ENCODE assay signal across 16 cellular contexts in the genomic region with DNA sequence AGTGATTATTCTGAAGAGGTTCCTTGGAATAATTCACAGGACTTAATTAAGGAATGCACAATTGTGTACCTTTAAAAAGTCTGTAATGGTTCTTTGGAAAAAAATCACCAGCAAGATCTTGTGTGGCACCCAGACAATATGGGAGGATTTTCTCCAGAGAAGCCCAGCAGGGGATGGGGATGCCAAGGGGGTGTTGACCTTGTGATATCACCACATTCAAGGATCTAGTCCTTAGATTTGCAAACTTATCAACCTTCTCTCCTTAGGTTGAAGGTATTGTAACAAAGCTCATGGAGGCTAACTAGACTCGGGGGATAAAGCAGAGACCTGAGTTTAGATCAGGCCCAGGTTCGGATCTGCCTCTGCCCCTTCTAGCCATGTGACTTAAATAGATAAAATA.
DNase-seq lines count a peak whose midpoint lies in the region; ATAC-seq lines count a peak whose summit lies in the region.
"Had no signal": no experiment of that assay in that cellular context is flagged by ENCODE, and none has a peak within 500 bp of the region (broad histone marks: within the 10 kb centered on the region; RNA-seq: fewer than 3 reads in every experiment).

No MANE protein-coding gene starts in this region.

- peaks cover 55% of the 10 kb centered on the region for H3K4me1 Mint-ChIP-seq in activated naive CD4-positive, alpha-beta T cell treated with anti-CD3 and anti-CD28 coated beads for 36 hours (ENCODE audit: low read depth)
- peaks cover 12% of the 10 kb centered on the region for H3K4me1 Mint-ChIP-seq in central memory CD8-positive, alpha-beta T cell
- peaks cover 61% of the 10 kb centered on the region for H3K4me1 Mint-ChIP-seq in stimulated activated naive CD8-positive, alpha-beta T cell treated with anti-CD3 and anti-CD28 coated beads, Interleukin-15, amount 100 ng/mL, for 72 hours

- H3K36me3 Mint-ChIP-seq in activated naive CD4-positive, alpha-beta T cell treated with anti-CD3 and anti-CD28 coated beads for 36 hours (ENCODE audit: low read depth): no peaks in the 10 kb centered on the region
- no peaks in the 10 kb centered on the region for H3K36me3 Mint-ChIP-seq in central memory CD8-positive, alpha-beta T cell (ENCODE audit: insufficient read depth)
- H3K36me3 Mint-ChIP-seq: natural killer cell treated with Interleukin-12 subunit alpha and Interleukin-12 subunit beta and Interleukin-15 and Interleukin-18, amount 100 ng/mL, for 72 hours had no signal

- intact Hi-C loops in activated naive CD4-positive, alpha-beta T cell treated with anti-CD3 and anti-CD28 coated beads for 36 hours (cut with micrococcal nuclease): loop anchor here (1.0 to 10.0 kb wide), 12 partner anchors 10 to 816 kb away; partner anchors contain the start of gene FAR1

- H3K4me3 Mint-ChIP-seq in activated naive CD4-positive, alpha-beta T cell treated with anti-CD3 and anti-CD28 coated beads for 36 hours: peak overlapping the region; percentile 13
- H3K4me3 Mint-ChIP-seq in central memory CD8-positive, alpha-beta T cell: peak overlapping the region; percentile 31
- H3K4me3 Mint-ChIP-seq in stimulated activated naive CD8-positive, alpha-beta T cell treated with anti-CD3 and anti-CD28 coated beads, Interleukin-15, amount 100 ng/mL, for 72 hours: peak overlapping the region; percentile 66 to 69
- H3K4me3 Mint-ChIP-seq: activated B cell treated with CpG ODN at 0.5 μM for 24 hours; natural killer cell treated with Interleukin-12 subunit alpha and Interleukin-12 subunit beta and Interleukin-15 and Interleukin-18, amount 100 ng/mL, for 72 hours had no signal

- CTCF ChIA-PET in activated naive CD4-positive, alpha-beta T cell treated with anti-CD3 and anti-CD28 coated beads for 36 hours (lab: Charles Lee): interaction anchor here (0.7 to 2.1 kb wide), 6 partner anchors 11 to 232 kb away, joined by 3 to 6 read pairs (median 3); no protein-coding TSS in a partner anchor

- peak overlapping the region; percentile 11 for H3K27ac Mint-ChIP-seq in activated naive CD4-positive, alpha-beta T cell treated with anti-CD3 and anti-CD28 coated beads for 36 hours
- H3K27ac Mint-ChIP-seq in central memory CD8-positive, alpha-beta T cell (ENCODE audit: low read depth): no peak overlapping the region
- H3K27ac Mint-ChIP-seq in stimulated activated naive CD8-positive, alpha-beta T cell treated with anti-CD3 and anti-CD28 coated beads, Interleukin-15, amount 100 ng/mL, for 72 hours: peak overlapping the region in 1 of 2 donors; percentile 84
- H3K27ac Mint-ChIP-seq: activated B cell treated with CpG ODN at 0.5 μM for 24 hours; natural killer cell treated with Interleukin-12 subunit alpha and Interleukin-12 subunit beta and Interleukin-15 and Interleukin-18, amount 100 ng/mL, for 72 hours had no signal

- ATAC-seq in central memory CD8-positive, alpha-beta T cell (replicated peaks; ENCODE audit: extremely low read depth, poor library complexity, severe bottlenecking): no peak
- ATAC-seq in stimulated activated naive CD8-positive, alpha-beta T cell treated with anti-CD3 and anti-CD28 coated beads, Interleukin-15, amount 100 ng/mL, for 72 hours: no peak
- ATAC-seq in HG02588 (IDR thresholded peaks at IDR 0.05; ENCODE audit: unreplicated experiment): no peak
- ATAC-seq: HepG2, right lobe of liver had no signal

- H3K27me3 Mint-ChIP-seq in activated naive CD4-positive, alpha-beta T cell treated with anti-CD3 and anti-CD28 coated beads for 36 hours (ENCODE audit: low read depth): no peaks in the 10 kb centered on the region
- peaks cover 38% of the 10 kb centered on the region for H3K27me3 Mint-ChIP-seq in central memory CD8-positive, alpha-beta T cell
- H3K27me3 Mint-ChIP-seq in stimulated activated naive CD8-positive, alpha-beta T cell treated with anti-CD3 and anti-CD28 coated beads, Interleukin-15, amount 100 ng/mL, for 72 hours: no peaks in the 10 kb centered on the region

- DNase-seq in activated naive CD4-positive, alpha-beta T cell treated with anti-CD3 and anti-CD28 coated beads for 36 hours: no peak
- no peak for DNase-seq in activated naive CD4-positive, alpha-beta T cell treated with anti-CD3 and anti-CD28 coated beads, Interleukin-2, amount 50 U/mL, for 16 hours
- DNase-seq in NCI-H82 treated with DMSO at 0.1 percent for 48 hours (lab: John Stamatoyannopoulos, UW; ENCODE audit: unreplicated experiment): peak; percentile 67
- no peak for DNase-seq in central memory CD8-positive, alpha-beta T cell (ENCODE audit: low spot score in 2 of 2)
- DNase-seq in stimulated activated naive CD8-positive, alpha-beta T cell treated with anti-CD3 and anti-CD28 coated beads, Interleukin-15, amount 100 ng/mL, for 72 hours: no peak
- DNase-seq in stimulated activated CD4-positive, alpha-beta T cell treated with anti-CD3 and anti-CD28 coated beads, Interleukin-4, amount 100 ng/mL, for 4 hours: no peak
- DNase-seq: activated B cell treated with CpG ODN at 0.5 μM for 24 hours, DMS 273 treated with DMSO at 0.1 percent for 48 hours, hippocampal formation, left lung, NCI-H1105 treated with DMSO at 0.1 percent for 48 hours, NCI-H510A treated with DMSO at 0.1 percent for 48 hours, right lobe of liver had no signal

- H3K9me3 Mint-ChIP-seq in activated naive CD4-positive, alpha-beta T cell treated with anti-CD3 and anti-CD28 coated beads for 36 hours: no peaks in the 10 kb centered on the region
- H3K9me3 Mint-ChIP-seq in central memory CD8-positive, alpha-beta T cell: no peaks in the 10 kb centered on the region
- no peaks in the 10 kb centered on the region for H3K9me3 Mint-ChIP-seq in stimulated activated naive CD8-positive, alpha-beta T cell treated with anti-CD3 and anti-CD28 coated beads, Interleukin-15, amount 100 ng/mL, for 72 hours
- H3K9me3 Mint-ChIP-seq: activated B cell treated with CpG ODN at 0.5 μM for 24 hours; natural killer cell treated with Interleukin-12 subunit alpha and Interleukin-12 subunit beta and Interleukin-15 and Interleukin-18, amount 100 ng/mL, for 72 hours had no signal

Comparison
In these comparisons a context has a peak if more than half of its experiments do, and no peak if none do; other contexts are left out.
1. H3K4me3 Mint-ChIP-seq: peak in every context shown above with its lines; median percentile 68 in stimulated activated naive CD8-positive, alpha-beta T cell treated with anti-CD3 and anti-CD28 coated beads, Interleukin-15, amount 100 ng/mL, for 72 hours; 31 in central memory CD8-positive, alpha-beta T cell; 13 in activated naive CD4-positive, alpha-beta T cell treated with anti-CD3 and anti-CD28 coated beads for 36 hours.